18 cellular contexts compared by ENCODE assay signal in genomic region chr5:60520451-60521210, GRCh38.
A peak's percentile ranks its signal among the peaks of the same experiment; 100 is the strongest.
DNase-seq lines count a peak whose midpoint lies in the region; ATAC-seq and TF ChIP-seq lines count a peak whose summit lies in the region.
"Had no signal": no experiment of that assay in that cellular context is flagged by ENCODE, and none has a peak within 500 bp of the region (broad histone marks: within the 10 kb centered on the region; RNA-seq: fewer than 3 reads in every experiment).

No MANE protein-coding gene starts in this region.

- no peaks in the 10 kb centered on the region for H3K36me3 ChIP-seq in heart left ventricle
- H3K36me3 ChIP-seq: left lung had no signal

- TF ChIP-seq POLR2A in heart left ventricle (IDR thresholded peaks at IDR 0.05), result no peak

- H3K4me3 Mint-ChIP-seq in stimulated activated memory B cell treated with anti-CD40 and anti-IgM and Interleukin-4, amounts not matched to agents 10 μg/mL and 1 μg/mL and 100 μg/mL, for 72 hours, result peak overlapping the region; percentile 31
- H3K4me3 Mint-ChIP-seq: activated naive CD4-positive, alpha-beta T cell treated with anti-CD3 and anti-CD28 coated beads, Interleukin-2, amount 50 U/mL, for 24 hours had no signal

- intact Hi-C loops in heart left ventricle (cut with DNase I), result no loop called here

- H3K27ac ChIP-seq in C4-2B, result peak overlapping the region; percentile 11; the same call in 1 of the 2 replicates
- H3K27ac ChIP-seq in heart left ventricle, result peak overlapping the region in 11 of 12 donors; percentile 1 to 84 (median 59)
- H3K27ac ChIP-seq: left lung, testis had no signal

- ATAC-seq in heart left ventricle, result peak; percentile 19 to 68 (median 47)
- peak; percentile 29 for ATAC-seq in stimulated activated memory B cell treated with anti-CD40 and anti-IgM and Interleukin-4, amounts not matched to agents 10 μg/mL and 1 μg/mL and 100 μg/mL, for 72 hours
- no peak for ATAC-seq in HG03139 (IDR thresholded peaks at IDR 0.05; ENCODE audit: unreplicated experiment)
- ATAC-seq: left lung had no signal

- no peaks in the 10 kb centered on the region for H3K27me3 ChIP-seq in heart left ventricle
- H3K27me3 ChIP-seq: left lung, testis had no signal

- peaks cover 15% of the 10 kb centered on the region for H3K4me1 Mint-ChIP-seq in stimulated activated memory B cell treated with anti-CD40 and anti-IgM and Interleukin-4, amounts not matched to agents 10 μg/mL and 1 μg/mL and 100 μg/mL, for 72 hours
- H3K4me1 Mint-ChIP-seq: activated naive CD4-positive, alpha-beta T cell treated with anti-CD3 and anti-CD28 coated beads, Interleukin-2, amount 50 U/mL, for 24 hours had no signal

- TF ChIP-seq CTCF in C4-2B (conservative IDR thresholded peaks at IDR 0.05) (no peak), heart left ventricle (IDR thresholded peaks at IDR 0.05) (no peak)

- peaks cover 0 to 50% (median 23%) of the 10 kb centered on the region in 12 donors for H3K4me1 ChIP-seq in heart left ventricle
- H3K4me1 ChIP-seq: left lung, testis had no signal

- WGBS in heart left ventricle, 4 donors, result 56 to 73% (median 67%) methylated on average over 6 of the region's 6 CpGs

- no peaks in the 10 kb centered on the region for H3K9me3 ChIP-seq in heart left ventricle
- H3K9me3 ChIP-seq: left lung, testis had no signal

- no peaks in the 10 kb centered on the region for H3K9me3 Mint-ChIP-seq in stimulated activated memory B cell treated with anti-CD40 and anti-IgM and Interleukin-4, amounts not matched to agents 10 μg/mL and 1 μg/mL and 100 μg/mL, for 72 hours
- H3K9me3 Mint-ChIP-seq: activated naive CD4-positive, alpha-beta T cell treated with anti-CD3 and anti-CD28 coated beads, Interleukin-2, amount 50 U/mL, for 24 hours had no signal

- H3K36me3 Mint-ChIP-seq in stimulated activated memory B cell treated with anti-CD40 and anti-IgM and Interleukin-4, amounts not matched to agents 10 μg/mL and 1 μg/mL and 100 μg/mL, for 72 hours, result no peaks in the 10 kb centered on the region
- H3K36me3 Mint-ChIP-seq: activated naive CD4-positive, alpha-beta T cell treated with anti-CD3 and anti-CD28 coated beads, Interleukin-2, amount 50 U/mL, for 24 hours had no signal

- H3K27me3 Mint-ChIP-seq in stimulated activated memory B cell treated with anti-CD40 and anti-IgM and Interleukin-4, amounts not matched to agents 10 μg/mL and 1 μg/mL and 100 μg/mL, for 72 hours, result no peaks in the 10 kb centered on the region

- DNase-seq in OCI-M1 (lab: John Stamatoyannopoulos, UW) (peak; percentile 3), heart left ventricle (peak in 1 of 5 donors; percentile 51), NCI-H82 treated with DMSO at 0.1 percent for 48 hours (lab: John Stamatoyannopoulos, UW; ENCODE audit: unreplicated experiment) (no peak), SHP77 treated with DMSO at 0.1 percent for 48 hours (lab: John Stamatoyannopoulos, UW) (no peak), UCSD-AML1 (lab: John Stamatoyannopoulos, UW; ENCODE audit: unreplicated experiment) (no peak)
- DNase-seq: activated CD4-positive, alpha-beta T cell treated with anti-CD3 and anti-CD28 coated beads for 1 hour; activated CD8-positive, alpha-beta memory T cell treated with anti-CD3 and anti-CD28 coated beads, Interleukin-2, amount 50 U/mL, for 4 hours; Calu3; effector CD8-positive, alpha-beta T cell; GF-D8; left lung; NCI-H2029; T-helper 1 cell; testis had no signal

- H3K27ac Mint-ChIP-seq in stimulated activated memory B cell treated with anti-CD40 and anti-IgM and Interleukin-4, amounts not matched to agents 10 μg/mL and 1 μg/mL and 100 μg/mL, for 72 hours, result no peak overlapping the region
- H3K27ac Mint-ChIP-seq: activated naive CD4-positive, alpha-beta T cell treated with anti-CD3 and anti-CD28 coated beads, Interleukin-2, amount 50 U/mL, for 24 hours had no signal

- no peak overlapping the region for H3K4me3 ChIP-seq in heart left ventricle
- H3K4me3 ChIP-seq: left lung, testis had no signal
